Comparison of ENCODE assay signal across 12 cellular contexts in genomic region chr19:2629491-2630351, GRCh38.
A peak's percentile ranks its signal among the peaks of the same experiment; 100 is the strongest.
DNase-seq lines count a peak whose midpoint lies in the region; ATAC-seq and TF ChIP-seq lines count a peak whose summit lies in the region.
"Had no signal": no experiment of that assay in that cellular context is flagged by ENCODE, and none has a peak within 500 bp of the region (broad histone marks: within the 10 kb centered on the region; RNA-seq: fewer than 3 reads in every experiment).

No MANE protein-coding gene starts in this region.

- no peaks in the 10 kb centered on the region for H3K27me3 Mint-ChIP-seq in CD4-positive, CD25-positive, alpha-beta regulatory T cell
- H3K27me3 Mint-ChIP-seq in neural progenitor cell (ENCODE audit: insufficient read depth, low read depth), result peaks cover 9% of the 10 kb centered on the region

- H3K4me1 Mint-ChIP-seq in CD4-positive, CD25-positive, alpha-beta regulatory T cell, result peaks cover 7 to 52% (median 31%) of the 10 kb centered on the region in 4 donors
- H3K4me1 Mint-ChIP-seq in neural progenitor cell, result peaks cover 24% of the 10 kb centered on the region

- TF ChIP-seq POLR2A in NB4 (IDR thresholded peaks at IDR 0.05; ENCODE audit: extremely low read depth, insufficient read length), result no peak

- no peak overlapping the region for H3K4me2 ChIP-seq in neural progenitor cell

- H3K9me3 ChIP-seq in CD4-positive, CD25-positive, alpha-beta regulatory T cell (ENCODE audit: control insufficient read depth in 2 of 2, low read length in 2 of 2), result peaks cover 0 to 5% of the 10 kb centered on the region in 2 experiments
- H3K9me3 ChIP-seq in neural progenitor cell (ENCODE audit: low read depth), result no peaks in the 10 kb centered on the region
- H3K9me3 ChIP-seq: colonic mucosa had no signal

- no peaks in the 10 kb centered on the region for H3K36me3 ChIP-seq in CD4-positive, CD25-positive, alpha-beta regulatory T cell (ENCODE audit: control insufficient read depth, insufficient read depth, low read length)
- no peaks in the 10 kb centered on the region for H3K36me3 ChIP-seq in neural progenitor cell
- H3K36me3 ChIP-seq: colonic mucosa had no signal

- ATAC-seq in CD4-positive, CD25-positive, alpha-beta regulatory T cell (ENCODE audit: low read depth in 2 of 2), result peak; percentile 60 to 65
- no peak for ATAC-seq in HG02938 (IDR thresholded peaks at IDR 0.05; ENCODE audit: unreplicated experiment)
- ATAC-seq in GM21381 (IDR thresholded peaks at IDR 0.05; ENCODE audit: unreplicated experiment), result no peak

- H3K4me1 ChIP-seq in CD4-positive, CD25-positive, alpha-beta regulatory T cell (ENCODE audit: control insufficient read depth, insufficient read depth, low read length, poor library complexity, severe bottlenecking), result peaks cover 27% of the 10 kb centered on the region
- H3K4me1 ChIP-seq in neural progenitor cell, result no peaks in the 10 kb centered on the region
- H3K4me1 ChIP-seq: colonic mucosa had no signal

- DNase-seq in CD4-positive, CD25-positive, alpha-beta regulatory T cell, result peak in 2 of 3 donors; percentile 51 to 67
- DNase-seq in NB4 (ENCODE audit: low read depth) (peak; percentile 67), fibroblast of gingiva (ENCODE audit: low read depth) (peak; percentile 42), pons (ENCODE audit: low spot score) (peak; percentile 52), neural progenitor cell (ENCODE audit: low spot score) (no peak), NCI-H82 (lab: John Stamatoyannopoulos, UW) (no peak)
- DNase-seq: activated T-cell treated with anti-CD3 and anti-CD28 coated beads, Interleukin-2, amount 50 U/mL, for 48 hours; colonic mucosa; foreskin melanocyte; NCI-H1105 had no signal

- peak overlapping the region; percentile 28 for H3K27ac ChIP-seq in CD4-positive, CD25-positive, alpha-beta regulatory T cell (ENCODE audit: insufficient read depth, low read length, poor library complexity, severe bottlenecking)
- H3K27ac ChIP-seq in neural progenitor cell, result no peak overlapping the region
- H3K27ac ChIP-seq: colonic mucosa had no signal

- no peak overlapping the region for H3K4me3 ChIP-seq in CD4-positive, CD25-positive, alpha-beta regulatory T cell (ENCODE audit: low read depth, low read length)
- H3K4me3 ChIP-seq in NB4 (ENCODE audit: low read depth, low read length), result no peak overlapping the region
- no peak overlapping the region for H3K4me3 ChIP-seq in neural progenitor cell
- H3K4me3 ChIP-seq: colonic mucosa had no signal

- no peaks in the 10 kb centered on the region for H3K27me3 ChIP-seq in CD4-positive, CD25-positive, alpha-beta regulatory T cell (ENCODE audit: control insufficient read depth, insufficient read depth, low read length)
- H3K27me3 ChIP-seq in neural progenitor cell, result no peaks in the 10 kb centered on the region
- H3K27me3 ChIP-seq: colonic mucosa had no signal

- no peak for TF ChIP-seq CTCF in NB4 (IDR thresholded peaks at IDR 0.05; ENCODE audit: low read depth, low read length)
- TF ChIP-seq CTCF in neural progenitor cell (IDR thresholded peaks at IDR 0.05), result no peak

- no peak overlapping the region for H2AFZ ChIP-seq in neural progenitor cell (replicated peaks)

- H3F3A ChIP-seq in neural progenitor cell (ENCODE audit: low read depth), result peaks cover 6% of the 10 kb centered on the region

- H3K9ac ChIP-seq in neural progenitor cell, result no peak overlapping the region

- peaks cover 0 to 8% (median 1%) of the 10 kb centered on the region in 7 donors for H3K9me3 Mint-ChIP-seq in CD4-positive, CD25-positive, alpha-beta regulatory T cell
- peaks cover 13% of the 10 kb centered on the region for H3K9me3 Mint-ChIP-seq in neural progenitor cell

- peaks cover 4% of the 10 kb centered on the region for H3K36me3 Mint-ChIP-seq in CD4-positive, CD25-positive, alpha-beta regulatory T cell
- no peaks in the 10 kb centered on the region for H3K36me3 Mint-ChIP-seq in neural progenitor cell

- no peaks in the 10 kb centered on the region for H3K79me2 ChIP-seq in neural progenitor cell (ENCODE audit: low read depth)

- H3K4me3 Mint-ChIP-seq in CD4-positive, CD25-positive, alpha-beta regulatory T cell, result peak overlapping the region in 3 of 4 donors; percentile 46 to 53 (median 52)
- no peak overlapping the region for H3K4me3 Mint-ChIP-seq in neural progenitor cell

- H3K27ac Mint-ChIP-seq in CD4-positive, CD25-positive, alpha-beta regulatory T cell, result peak overlapping the region; percentile 90 to 95 (median 93)
- no peak overlapping the region for H3K27ac Mint-ChIP-seq in neural progenitor cell

- peaks cover under 1% of the 10 kb centered on the region for H4K20me1 ChIP-seq in neural progenitor cell (ENCODE audit: low read depth)

Comparison
In these comparisons a context has a peak if more than half of its experiments do, and no peak if none do; other contexts are left out.
1. ATAC-seq: peak in CD4-positive, CD25-positive, alpha-beta regulatory T cell (2 of 2); none in HG02938 (single experiment) and GM21381 (single experiment).
2. DNase-seq: peak in CD4-positive, CD25-positive, alpha-beta regulatory T cell (2 of 3), NB4 (single experiment), fibroblast of gingiva (single experiment) and pons (single experiment); none in neural progenitor cell (single experiment) and NCI-H82 (single experiment).